ENCODE assay signal across 36 cellular contexts in genomic region chr11:111170761-111171379, GRCh38.
"Had no signal": no experiment of that assay in that cellular context is flagged by ENCODE, and none has a peak within 500 bp of the region (broad histone marks: within the 10 kb centered on the region; RNA-seq: fewer than 3 reads in every experiment).

No MANE protein-coding gene starts in this region.

- H3K27ac ChIP-seq: Peyer's patch had no signal

- ATAC-seq: activated CD4-positive, CD25-positive, alpha-beta regulatory T cell treated with anti-CD3 and anti-CD28 coated beads, Interleukin-2, amount 50 U/mL, for 24 hours; activated CD8-positive, alpha-beta memory T cell treated with anti-CD3 and anti-CD28 coated beads, Interleukin-2, amount 10 ng/mL, durations not matched to agents 7 days and 5 days; activated naive CD8-positive, alpha-beta T cell treated with anti-CD3 and anti-CD28 coated beads, Interleukin-2, amount 50 U/mL, for 24 hours; PC-3; SK-N-SH treated with all-trans-retinoic acid at 6 μM for 48 hours had no signal

- H3K9me3 ChIP-seq: Peyer's patch had no signal

- H3K27me3 ChIP-seq: Peyer's patch had no signal

- DNase-seq: activated CD4-positive, alpha-beta memory T cell treated with anti-CD3 and anti-CD28 coated beads, Interleukin-2, amount 10 ng/mL, durations not matched to agents 7 days and 5 days; activated CD4-positive, alpha-beta T cell treated with anti-CD3 and anti-CD28 coated beads for 4 hours; activated CD4-positive, alpha-beta T cell treated with anti-CD3 and anti-CD28 coated beads, Interleukin-2, amount 50 U/mL, for 1 hour; activated CD8-positive, alpha-beta memory T cell treated with anti-CD3 and anti-CD28 coated beads for 24 hours; activated CD8-positive, alpha-beta memory T cell treated with anti-CD3 and anti-CD28 coated beads, Interleukin-2, amount 10 ng/mL, durations not matched to agents 7 days and 5 days; activated CD8-positive, alpha-beta memory T cell treated with anti-CD3 and anti-CD28 coated beads, Interleukin-2, amount 50 U/mL, for 48 hours; activated effector memory CD4-positive, alpha-beta T cell treated with Interleukin-2 at 50 U/mL for 16 hours; activated naive CD4-positive, alpha-beta T cell treated with anti-CD3 and anti-CD28 coated beads, Interleukin-2, amount 10 ng/mL, durations not matched to agents 7 days and 5 days; activated naive CD8-positive, alpha-beta T cell treated with anti-CD3 and anti-CD28 coated beads, Interleukin-2, amount 50 U/mL, for 24 hours; activated T-cell treated with anti-CD3 and anti-CD28 coated beads, Interleukin-2, amount 50 U/mL, for 48 hours; anterior cingulate cortex; caudate nucleus; cerebellar nuclear complex; MM.1S; NCI-H1092 treated with DMSO at 0.1 percent for 48 hours; NCI-H1417; NCI-H146; NCI-H187; NCI-H2029 treated with DMSO at 0.1 percent for 48 hours; NCI-H2107; NCI-H2171; NCI-H510A; NCI-H526; NCI-H748 treated with DMSO at 0.1 percent for 48 hours; NK-92 treated with Interleukin-12 subunit alpha and Interleukin-12 subunit beta, amount 100 ng/mL, for 24 hours; PC-3; Peyer's patch; RPMI8226; SIG-M5; SW 1271; T-helper 1 cell; T-helper 2 cell; T-helper 9 cell had no signal

- FAIRE-seq: bronchial epithelial cell had no signal

- H3K4me3 ChIP-seq: Peyer's patch had no signal

- H3K4me1 ChIP-seq: Peyer's patch had no signal

- H3K36me3 ChIP-seq: Peyer's patch had no signal
